1 cellular context compared by ENCODE assay signal in genomic region chr16:15888072-15888976, GRCh38.
TF ChIP-seq lines count a peak whose summit lies in the region.

A gene with protein sequence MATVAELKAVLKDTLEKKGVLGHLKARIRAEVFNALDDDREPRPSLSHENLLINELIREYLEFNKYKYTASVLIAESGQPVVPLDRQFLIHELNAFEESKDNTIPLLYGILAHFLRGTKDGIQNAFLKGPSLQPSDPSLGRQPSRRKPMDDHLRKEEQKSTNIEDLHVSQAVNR (minus strand): TSS chr16:15888603. CDS start chr16:15888585, 18 bp downstream.

TF ChIP-seq in HepG2, 621 proteins besides CTCF, POLR2A, EP300 and RAD21 (continued from another document and continues in another):
- TF ChIP-seq PBX3 (CRISPR knock-in tag; IDR thresholded peaks at IDR 0.05; ENCODE audit: borderline replicate concordance) (peak; percentile 60; the same call in 1 of the 2 replicates), HCFC1 (IDR thresholded peaks at IDR 0.05; ENCODE audit: low read depth, low read length) (peak; percentile 42; the same call in 1 of the 2 replicates), GTF3A (CRISPR knock-in tag; conservative IDR thresholded peaks at IDR 0.05) (no peak), ZGPAT (CRISPR knock-in tag; IDR thresholded peaks at IDR 0.05) (peak; percentile 71), ZNF556 (CRISPR knock-in tag; IDR thresholded peaks at IDR 0.05; ENCODE audit: borderline replicate concordance) (no peak), EEA1 (CRISPR knock-in tag; IDR thresholded peaks at IDR 0.05; ENCODE audit: borderline replicate concordance) (peak; percentile 85; the same call in 1 of the 2 replicates), NFE2L1 (CRISPR knock-in tag; IDR thresholded peaks at IDR 0.05; ENCODE audit: borderline replicate concordance) (peak; percentile 41; the same call in 1 of the 2 replicates), ZNF335 (CRISPR knock-in tag; IDR thresholded peaks at IDR 0.05) (peak; percentile 77; the same call in 1 of the 2 replicates), ZNF33A (CRISPR knock-in tag; IDR thresholded peaks at IDR 0.05; ENCODE audit: borderline replicate concordance) (no peak), ZNF629 (CRISPR knock-in tag; conservative IDR thresholded peaks at IDR 0.05) (no peak), KIAA2018 (CRISPR knock-in tag; IDR thresholded peaks at IDR 0.05; ENCODE audit: borderline replicate concordance) (no peak), RBAK (CRISPR knock-in tag; IDR thresholded peaks at IDR 0.05) (no peak), ZNF552 (CRISPR knock-in tag; IDR thresholded peaks at IDR 0.05; ENCODE audit: borderline replicate concordance) (no peak; the same call in 1 of the 2 replicates), NR2F1 (CRISPR knock-in tag; IDR thresholded peaks at IDR 0.05) (no peak), ZNF790 (CRISPR knock-in tag; IDR thresholded peaks at IDR 0.05; ENCODE audit: borderline replicate concordance) (0 out of 2 replicates have a peak, but pooled peaks have one; percentile 70), ZNF558 (CRISPR knock-in tag; IDR thresholded peaks at IDR 0.05; ENCODE audit: borderline replicate concordance) (no peak), TFE3 (CRISPR knock-in tag; IDR thresholded peaks at IDR 0.05) (no peak), ZNF207 (IDR thresholded peaks at IDR 0.05; ENCODE audit: borderline replicate concordance) (no peak), ZNF607 (CRISPR knock-in tag; IDR thresholded peaks at IDR 0.05; ENCODE audit: borderline replicate concordance) (peak; percentile 44; the same call in 1 of the 2 replicates), FOXP1 (IDR thresholded peaks at IDR 0.05) (no peak), FOXP1 (CRISPR knock-in tag; IDR thresholded peaks at IDR 0.05) (no peak), ZMAT3 (CRISPR knock-in tag; conservative IDR thresholded peaks at IDR 0.05) (peak; percentile 79), ZNF546 (CRISPR knock-in tag; conservative IDR thresholded peaks at IDR 0.05) (no peak), ZNF597 (CRISPR knock-in tag; IDR thresholded peaks at IDR 0.05) (no peak), NFYB (CRISPR knock-in tag; IDR thresholded peaks at IDR 0.05) (peak; percentile 95), ELF4 (CRISPR knock-in tag; IDR thresholded peaks at IDR 0.05; ENCODE audit: borderline replicate concordance) (no peak), JUND (CRISPR knock-in tag; IDR thresholded peaks at IDR 0.05) (no peak), ZNF570 (CRISPR knock-in tag; IDR thresholded peaks at IDR 0.05; ENCODE audit: borderline replicate concordance) (no peak), NFKBIZ (CRISPR knock-in tag; IDR thresholded peaks at IDR 0.05) (no peak; the same call in 1 of the 2 replicates), ZNF512B (CRISPR knock-in tag; IDR thresholded peaks at IDR 0.05; ENCODE audit: borderline replicate concordance) (no peak)
- TF ChIP-seq, protein P1, sequence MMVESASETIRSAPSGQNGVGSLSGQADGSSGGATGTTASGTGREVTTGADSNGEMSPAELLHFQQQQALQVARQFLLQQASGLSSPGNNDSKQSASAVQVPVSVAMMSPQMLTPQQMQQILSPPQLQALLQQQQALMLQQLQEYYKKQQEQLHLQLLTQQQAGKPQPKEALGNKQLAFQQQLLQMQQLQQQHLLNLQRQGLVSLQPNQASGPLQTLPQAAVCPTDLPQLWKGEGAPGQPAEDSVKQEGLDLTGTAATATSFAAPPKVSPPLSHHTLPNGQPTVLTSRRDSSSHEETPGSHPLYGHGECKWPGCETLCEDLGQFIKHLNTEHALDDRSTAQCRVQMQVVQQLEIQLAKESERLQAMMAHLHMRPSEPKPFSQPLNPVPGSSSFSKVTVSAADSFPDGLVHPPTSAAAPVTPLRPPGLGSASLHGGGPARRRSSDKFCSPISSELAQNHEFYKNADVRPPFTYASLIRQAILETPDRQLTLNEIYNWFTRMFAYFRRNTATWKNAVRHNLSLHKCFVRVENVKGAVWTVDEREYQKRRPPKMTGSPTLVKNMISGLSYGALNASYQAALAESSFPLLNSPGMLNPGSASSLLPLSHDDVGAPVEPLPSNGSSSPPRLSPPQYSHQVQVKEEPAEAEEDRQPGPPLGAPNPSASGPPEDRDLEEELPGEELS (CRISPR knock-in tag; IDR thresholded peaks at IDR 0.05) = peak; percentile 10; the same call in 1 of the 2 replicates
- TF ChIP-seq, protein P2, sequence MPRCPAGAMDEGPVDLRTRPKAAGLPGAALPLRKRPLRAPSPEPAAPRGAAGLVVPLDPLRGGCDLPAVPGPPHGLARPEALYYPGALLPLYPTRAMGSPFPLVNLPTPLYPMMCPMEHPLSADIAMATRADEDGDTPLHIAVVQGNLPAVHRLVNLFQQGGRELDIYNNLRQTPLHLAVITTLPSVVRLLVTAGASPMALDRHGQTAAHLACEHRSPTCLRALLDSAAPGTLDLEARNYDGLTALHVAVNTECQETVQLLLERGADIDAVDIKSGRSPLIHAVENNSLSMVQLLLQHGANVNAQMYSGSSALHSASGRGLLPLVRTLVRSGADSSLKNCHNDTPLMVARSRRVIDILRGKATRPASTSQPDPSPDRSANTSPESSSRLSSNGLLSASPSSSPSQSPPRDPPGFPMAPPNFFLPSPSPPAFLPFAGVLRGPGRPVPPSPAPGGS (CRISPR knock-in tag; IDR thresholded peaks at IDR 0.05) = peak; percentile 57; the same call in 1 of the 2 replicates
- TF ChIP-seq, protein P3, sequence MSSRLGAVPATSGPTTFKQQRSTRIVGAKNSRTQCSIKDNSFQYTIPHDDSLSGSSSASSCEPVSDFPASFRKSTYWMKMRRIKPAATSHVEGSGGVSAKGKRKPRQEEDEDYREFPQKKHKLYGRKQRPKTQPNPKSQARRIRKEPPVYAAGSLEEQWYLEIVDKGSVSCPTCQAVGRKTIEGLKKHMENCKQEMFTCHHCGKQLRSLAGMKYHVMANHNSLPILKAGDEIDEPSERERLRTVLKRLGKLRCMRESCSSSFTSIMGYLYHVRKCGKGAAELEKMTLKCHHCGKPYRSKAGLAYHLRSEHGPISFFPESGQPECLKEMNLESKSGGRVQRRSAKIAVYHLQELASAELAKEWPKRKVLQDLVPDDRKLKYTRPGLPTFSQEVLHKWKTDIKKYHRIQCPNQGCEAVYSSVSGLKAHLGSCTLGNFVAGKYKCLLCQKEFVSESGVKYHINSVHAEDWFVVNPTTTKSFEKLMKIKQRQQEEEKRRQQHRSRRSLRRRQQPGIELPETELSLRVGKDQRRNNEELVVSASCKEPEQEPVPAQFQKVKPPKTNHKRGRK (CRISPR knock-in tag; IDR thresholded peaks at IDR 0.05) = no peak
